ENCODE assay signal across 8 cellular contexts in genomic region chr20:17530716-17531536, GRCh38. TPM values are rescaled to one million over a fixed set of nuclear protein-coding genes. Genes with fewer than 3 reads are reported as not detected.
DNase-seq lines count a peak whose midpoint lies in the region; ATAC-seq lines count a peak whose summit lies in the region.

BFSP1 (minus strand) TSS chr20:17531379; CDS start chr20:17531329, 50 bp downstream.

- 0 to 1% methylated on average over 106 of the region's 106 CpGs for WGBS in ectodermal cell, 2 experiments

- peaks cover 35% of the 10 kb centered on the region for H3K27me3 ChIP-seq in ectodermal cell (ENCODE audit: control insufficient read depth, insufficient read depth, low read length, poor library complexity, severe bottlenecking)

- H3K36me3 ChIP-seq in ectodermal cell (ENCODE audit: control insufficient read depth, insufficient read depth, low read length): no peaks in the 10 kb centered on the region

- H3K27ac ChIP-seq in ectodermal cell (ENCODE audit: insufficient read depth, low read depth, low read length, poor library complexity, severe bottlenecking): peak within 1 kb of the TSS; percentile 89

- DNase-seq in AG08396 (ENCODE audit: low spot score) (peak; percentile 81), NCI-H2196 (lab: John Stamatoyannopoulos, UW; ENCODE audit: unreplicated experiment) (peak; percentile 82), lung microvascular endothelial cell (ENCODE audit: low read depth in 2 of 2) (peak; percentile 65 to 70)
- DNase-seq in activated CD4-positive, alpha-beta T cell treated with anti-CD3 and anti-CD28 coated beads, Interleukin-2, amount 50 U/mL, for 48 hours: peak; percentile 43 to 55
- DNase-seq in stimulated activated CD4-positive, alpha-beta T cell treated with anti-CD3 and anti-CD28 coated beads, TNF-alpha, amount 100 ng/mL, for 48 hours (ENCODE audit: low read depth in 3 of 3): peak in 2 of 3 donors; percentile 22 to 29

- peak; percentile 58 for ATAC-seq in GM19463 (IDR thresholded peaks at IDR 0.05; ENCODE audit: unreplicated experiment)
- no peak for ATAC-seq in HG03097 (IDR thresholded peaks at IDR 0.05; ENCODE audit: low FRiP score, unreplicated experiment)

- peak within 1 kb of the TSS; percentile 44 for H3K4me3 ChIP-seq in ectodermal cell (ENCODE audit: insufficient read depth, low read depth, low read length)

- no peaks in the 10 kb centered on the region for H3K9me3 ChIP-seq in ectodermal cell (ENCODE audit: control insufficient read depth, low read length)

- H3K4me1 ChIP-seq in ectodermal cell (ENCODE audit: control insufficient read depth, insufficient read depth, low read length): peaks cover 5% of the 10 kb centered on the region

RNA-seq across cellular contexts. Expression of gene BFSP1, which starts in this region (rescaled TPM):
- polyA plus RNA-seq in ectodermal cell (2013, experiment 1 of 4): 2.3 TPM
- polyA plus RNA-seq in ectodermal cell (2013, experiment 2 of 4): 3.9 TPM
- 3.0 TPM for polyA plus RNA-seq in ectodermal cell (2013, experiment 3 of 4)
- polyA plus RNA-seq in ectodermal cell (2013, experiment 4 of 4): 3.3 TPM
- total RNA-seq in lung microvascular endothelial cell: 0.60 and 1.7 TPM in 2 replicates

Comparison
In these comparisons a context has a peak if more than half of its experiments do, and no peak if none do; other contexts are left out.
1. DNase-seq: peak in every context shown above with its lines; median percentile 82 in NCI-H2196; 81 in AG08396; 68 in lung microvascular endothelial cell; 49 in activated CD4-positive, alpha-beta T cell treated with anti-CD3 and anti-CD28 coated beads, Interleukin-2, amount 50 U/mL, for 48 hours; 26 in stimulated activated CD4-positive, alpha-beta T cell treated with anti-CD3 and anti-CD28 coated beads, TNF-alpha, amount 100 ng/mL, for 48 hours.